13 cellular contexts compared by ENCODE assay signal in genomic region chr2:174877796-174878195, GRCh38.
A peak's percentile ranks its signal among the peaks of the same experiment; 100 is the strongest.
DNase-seq lines count a peak whose midpoint lies in the region; ATAC-seq, FAIRE-seq and TF ChIP-seq lines count a peak whose summit lies in the region.
"Had no signal": no experiment of that assay in that cellular context is flagged by ENCODE, and none has a peak within 500 bp of the region (broad histone marks: within the 10 kb centered on the region; RNA-seq: fewer than 3 reads in every experiment).

No MANE protein-coding gene starts in this region.

- FAIRE-seq in bronchial epithelial cell (lab: Jason Lieb, UNC), result peak; percentile 23
- FAIRE-seq: A204.1 had no signal

- TF ChIP-seq CTCF in BE2C (IDR thresholded peaks at IDR 0.05; ENCODE audit: low read depth, low read length) (no peak), Loucy (conservative IDR thresholded peaks at IDR 0.05; ENCODE audit: low read length) (no peak), bronchial epithelial cell (IDR thresholded peaks at IDR 0.05; ENCODE audit: insufficient read depth, low read length, severe bottlenecking) (no peak)

- H3K27ac ChIP-seq in iPS-18a (ENCODE audit: low read length), result no peak overlapping the region
- H3K27ac ChIP-seq: SJSA1 had no signal

- H3K4me1 ChIP-seq in BE2C (peaks cover 10% of the 10 kb centered on the region), Loucy (ENCODE audit: insufficient read depth, low read length, poor library complexity, severe bottlenecking) (no peaks in the 10 kb centered on the region), iPS-18a (ENCODE audit: control insufficient read depth, low read depth, low read length) (peaks cover 37% of the 10 kb centered on the region)

- no peaks in the 10 kb centered on the region for H3K79me2 ChIP-seq in Loucy (ENCODE audit: insufficient read depth, low read length)

- H3F3A ChIP-seq in Loucy (ENCODE audit: low read depth), result no peaks in the 10 kb centered on the region

- no peaks in the 10 kb centered on the region for H4K20me1 ChIP-seq in Loucy (ENCODE audit: insufficient read depth, low read length, poor library complexity, severe bottlenecking)

- H2AFZ ChIP-seq in Loucy (ENCODE audit: low read length), result 0 out of 2 replicates have a peak overlapping the region, but pooled peaks have one; percentile 12

- H3K36me3 ChIP-seq in BE2C (no peaks in the 10 kb centered on the region), Loucy (ENCODE audit: insufficient read depth, low read length) (no peaks in the 10 kb centered on the region), bronchial epithelial cell (ENCODE audit: control insufficient read depth, insufficient read depth, low read length) (no peaks in the 10 kb centered on the region), iPS-18a (ENCODE audit: control insufficient read depth, low read depth, low read length) (peaks cover 6% of the 10 kb centered on the region)
- H3K36me3 ChIP-seq: SJSA1 had no signal

- H3K4me2 ChIP-seq in Loucy (ENCODE audit: low read depth, low read length, poor library complexity, severe bottlenecking), result no peak overlapping the region

- H3K27me3 ChIP-seq in BE2C, result no peaks in the 10 kb centered on the region
- no peaks in the 10 kb centered on the region for H3K27me3 ChIP-seq in Loucy (ENCODE audit: insufficient read depth, low read length, poor library complexity, severe bottlenecking)
- H3K27me3 ChIP-seq in bronchial epithelial cell (ENCODE audit: control insufficient read depth, insufficient read depth, low read length), result no peaks in the 10 kb centered on the region
- H3K27me3 ChIP-seq in iPS-18a (ENCODE audit: control insufficient read depth, insufficient read depth, low read length), result no peaks in the 10 kb centered on the region
- H3K27me3 ChIP-seq: SJSA1 had no signal

- peak overlapping the region; percentile 46 for H3K4me3 ChIP-seq in BE2C (ENCODE audit: low read depth, low read length)
- no peak overlapping the region for H3K4me3 ChIP-seq in Loucy (ENCODE audit: low read length, poor library complexity, severe bottlenecking)
- H3K4me3 ChIP-seq in bronchial epithelial cell (ENCODE audit: low read depth, low read length), result no peak overlapping the region
- no peak overlapping the region for H3K4me3 ChIP-seq in iPS-18a (ENCODE audit: low read length)

- H3K9me3 ChIP-seq in BE2C, result no peaks in the 10 kb centered on the region
- H3K9me3 ChIP-seq in Loucy (ENCODE audit: insufficient read depth, low read depth, low read length), result no peaks in the 10 kb centered on the region
- no peaks in the 10 kb centered on the region for H3K9me3 ChIP-seq in iPS-18a (ENCODE audit: control insufficient read depth, low read depth, low read length)
- H3K9me3 ChIP-seq: SJSA1 had no signal

- no peak for ATAC-seq in HG03432 (IDR thresholded peaks at IDR 0.05; ENCODE audit: unreplicated experiment)

- H3K9me2 ChIP-seq in Loucy (replicated peaks; ENCODE audit: low read depth, low read length), result no peaks in the 10 kb centered on the region

- H3K9ac ChIP-seq in Loucy (ENCODE audit: low read depth, low read length, poor library complexity, severe bottlenecking), result no peak overlapping the region
- H3K9ac ChIP-seq in iPS-18a (ENCODE audit: low read length), result peak overlapping the region; percentile 7

- DNase-seq in BE2C (no peak), bronchial epithelial cell (ENCODE audit: low read depth) (no peak), GM19240 (ENCODE audit: insufficient read length, low spot score) (no peak), GDM1 (lab: John Stamatoyannopoulos, UW) (no peak), NCI-H748 (lab: John Stamatoyannopoulos, UW; ENCODE audit: unreplicated experiment) (no peak)
- DNase-seq: DMS153, KBM-7, NCI-H1048 had no signal
